In genomic region chr7:50528266-50529092, GRCh38 we compare ENCODE assay signal across 1 cellular context.
TF ChIP-seq lines count a peak whose summit lies in the region.

No MANE protein-coding gene starts in this region.

TF ChIP-seq in HepG2, 621 proteins besides CTCF, POLR2A, EP300 and RAD21 (continued from another document and continues in another):
- TF ChIP-seq ARID5B (CRISPR knock-in tag; IDR thresholded peaks at IDR 0.05) (peak; percentile 57; the same call in 1 of the 2 replicates), SOX5 (CRISPR knock-in tag; IDR thresholded peaks at IDR 0.05; ENCODE audit: borderline replicate concordance) (peak; percentile 48; the same call in 1 of the 2 replicates), NR3C1 (CRISPR knock-in tag; IDR thresholded peaks at IDR 0.05) (no peak), ZNF75D (CRISPR knock-in tag; IDR thresholded peaks at IDR 0.05; ENCODE audit: borderline replicate concordance) (no peak), POLR2G (IDR thresholded peaks at IDR 0.05; ENCODE audit: low read depth, low read length) (no peak), ZNF766 (CRISPR knock-in tag; IDR thresholded peaks at IDR 0.05; ENCODE audit: borderline replicate concordance) (no peak), NCOA1 (CRISPR knock-in tag; IDR thresholded peaks at IDR 0.05) (no peak), FOXP1 (IDR thresholded peaks at IDR 0.05) (no peak), FOXP1 (CRISPR knock-in tag; IDR thresholded peaks at IDR 0.05) (0 out of 2 replicates have a peak, but pooled peaks have one; percentile 27), HOXD1 (CRISPR knock-in tag; IDR thresholded peaks at IDR 0.05) (no peak), ZFX (CRISPR knock-in tag; IDR thresholded peaks at IDR 0.05; ENCODE audit: low read depth) (peak; percentile 39; the same call in 1 of the 2 replicates), ZFAT (CRISPR knock-in tag; conservative IDR thresholded peaks at IDR 0.05) (no peak), FOXJ3 (CRISPR knock-in tag; IDR thresholded peaks at IDR 0.05; ENCODE audit: borderline replicate concordance) (peak; percentile 28; the same call in 1 of the 2 replicates), HNRNPH1 (optimal IDR thresholded peaks at IDR 0.05; ENCODE audit: low read depth, low read length) (no peak), TEAD3 (CRISPR knock-in tag; optimal IDR thresholded peaks at IDR 0.05; ENCODE audit: borderline replicate concordance) (peak; percentile 3), ZNF773 (CRISPR knock-in tag; IDR thresholded peaks at IDR 0.05; ENCODE audit: borderline replicate concordance) (no peak), ASH2L (IDR thresholded peaks at IDR 0.05; ENCODE audit: insufficient read length, low read depth, low read length) (peak; percentile 68), ZNF704 (CRISPR knock-in tag; IDR thresholded peaks at IDR 0.05; ENCODE audit: borderline replicate concordance) (no peak), CEBPZ (IDR thresholded peaks at IDR 0.05; ENCODE audit: low read length) (no peak), ZNF597 (CRISPR knock-in tag; IDR thresholded peaks at IDR 0.05) (no peak), HNRNPK (IDR thresholded peaks at IDR 0.05; ENCODE audit: low read depth, low read length, poor library complexity, severe bottlenecking) (no peak), ZFP91 (CRISPR knock-in tag; IDR thresholded peaks at IDR 0.05; ENCODE audit: borderline replicate concordance) (peak; percentile 39; the same call in 1 of the 2 replicates), ZNF232 (CRISPR knock-in tag; IDR thresholded peaks at IDR 0.05; ENCODE audit: borderline replicate concordance) (0 out of 2 replicates have a peak, but pooled peaks have one; percentile 2), ZNF501 (CRISPR knock-in tag; IDR thresholded peaks at IDR 0.05) (peak; percentile 43; the same call in 1 of the 2 replicates), ELF3 (CRISPR knock-in tag; IDR thresholded peaks at IDR 0.05) (0 out of 2 replicates have a peak, but pooled peaks have one; percentile 30)
- TF ChIP-seq, protein P1, sequence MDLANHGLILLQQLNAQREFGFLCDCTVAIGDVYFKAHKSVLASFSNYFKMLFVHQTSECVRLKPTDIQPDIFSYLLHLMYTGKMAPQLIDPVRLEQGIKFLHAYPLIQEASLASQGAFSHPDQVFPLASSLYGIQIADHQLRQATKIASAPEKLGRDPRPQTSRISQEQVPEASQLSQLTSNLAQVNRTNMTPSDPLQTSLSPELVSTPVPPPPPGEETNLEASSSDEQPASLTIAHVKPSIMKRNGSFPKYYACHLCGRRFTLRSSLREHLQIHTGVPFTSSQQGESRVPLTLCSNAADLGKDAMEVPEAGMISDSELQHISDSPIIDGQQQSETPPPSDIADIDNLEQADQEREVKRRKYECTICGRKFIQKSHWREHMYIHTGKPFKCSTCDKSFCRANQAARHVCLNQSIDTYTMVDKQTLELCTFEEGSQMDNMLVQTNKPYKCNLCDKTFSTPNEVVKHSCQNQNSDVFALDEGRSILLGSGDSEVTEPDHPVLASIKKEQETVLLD (CRISPR knock-in tag; IDR thresholded peaks at IDR 0.05; ENCODE audit: low read depth), result no peak
- TF ChIP-seq, protein P2, sequence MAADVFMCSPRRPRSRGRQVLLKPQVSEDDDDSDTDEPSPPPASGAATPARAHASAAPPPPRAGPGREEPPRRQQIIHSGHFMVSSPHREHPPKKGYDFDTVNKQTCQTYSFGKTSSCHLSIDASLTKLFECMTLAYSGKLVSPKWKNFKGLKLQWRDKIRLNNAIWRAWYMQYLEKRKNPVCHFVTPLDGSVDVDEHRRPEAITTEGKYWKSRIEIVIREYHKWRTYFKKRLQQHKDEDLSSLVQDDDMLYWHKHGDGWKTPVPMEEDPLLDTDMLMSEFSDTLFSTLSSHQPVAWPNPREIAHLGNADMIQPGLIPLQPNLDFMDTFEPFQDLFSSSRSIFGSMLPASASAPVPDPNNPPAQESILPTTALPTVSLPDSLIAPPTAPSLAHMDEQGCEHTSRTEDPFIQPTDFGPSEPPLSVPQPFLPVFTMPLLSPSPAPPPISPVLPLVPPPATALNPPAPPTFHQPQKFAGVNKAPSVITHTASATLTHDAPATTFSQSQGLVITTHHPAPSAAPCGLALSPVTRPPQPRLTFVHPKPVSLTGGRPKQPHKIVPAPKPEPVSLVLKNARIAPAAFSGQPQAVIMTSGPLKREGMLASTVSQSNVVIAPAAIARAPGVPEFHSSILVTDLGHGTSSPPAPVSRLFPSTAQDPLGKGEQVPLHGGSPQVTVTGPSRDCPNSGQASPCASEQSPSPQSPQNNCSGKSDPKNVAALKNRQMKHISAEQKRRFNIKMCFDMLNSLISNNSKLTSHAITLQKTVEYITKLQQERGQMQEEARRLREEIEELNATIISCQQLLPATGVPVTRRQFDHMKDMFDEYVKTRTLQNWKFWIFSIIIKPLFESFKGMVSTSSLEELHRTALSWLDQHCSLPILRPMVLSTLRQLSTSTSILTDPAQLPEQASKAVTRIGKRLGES (CRISPR knock-in tag; IDR thresholded peaks at IDR 0.05; ENCODE audit: borderline replicate concordance), result no peak
- TF ChIP-seq, protein P3, sequence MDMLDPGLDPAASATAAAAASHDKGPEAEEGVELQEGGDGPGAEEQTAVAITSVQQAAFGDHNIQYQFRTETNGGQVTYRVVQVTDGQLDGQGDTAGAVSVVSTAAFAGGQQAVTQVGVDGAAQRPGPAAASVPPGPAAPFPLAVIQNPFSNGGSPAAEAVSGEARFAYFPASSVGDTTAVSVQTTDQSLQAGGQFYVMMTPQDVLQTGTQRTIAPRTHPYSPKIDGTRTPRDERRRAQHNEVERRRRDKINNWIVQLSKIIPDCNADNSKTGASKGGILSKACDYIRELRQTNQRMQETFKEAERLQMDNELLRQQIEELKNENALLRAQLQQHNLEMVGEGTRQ (IDR thresholded peaks at IDR 0.05; ENCODE audit: low read depth, low read length), result no peak
- TF ChIP-seq, protein P3 (CRISPR knock-in tag; IDR thresholded peaks at IDR 0.05; ENCODE audit: borderline replicate concordance), result no peak
- TF ChIP-seq, protein P4, sequence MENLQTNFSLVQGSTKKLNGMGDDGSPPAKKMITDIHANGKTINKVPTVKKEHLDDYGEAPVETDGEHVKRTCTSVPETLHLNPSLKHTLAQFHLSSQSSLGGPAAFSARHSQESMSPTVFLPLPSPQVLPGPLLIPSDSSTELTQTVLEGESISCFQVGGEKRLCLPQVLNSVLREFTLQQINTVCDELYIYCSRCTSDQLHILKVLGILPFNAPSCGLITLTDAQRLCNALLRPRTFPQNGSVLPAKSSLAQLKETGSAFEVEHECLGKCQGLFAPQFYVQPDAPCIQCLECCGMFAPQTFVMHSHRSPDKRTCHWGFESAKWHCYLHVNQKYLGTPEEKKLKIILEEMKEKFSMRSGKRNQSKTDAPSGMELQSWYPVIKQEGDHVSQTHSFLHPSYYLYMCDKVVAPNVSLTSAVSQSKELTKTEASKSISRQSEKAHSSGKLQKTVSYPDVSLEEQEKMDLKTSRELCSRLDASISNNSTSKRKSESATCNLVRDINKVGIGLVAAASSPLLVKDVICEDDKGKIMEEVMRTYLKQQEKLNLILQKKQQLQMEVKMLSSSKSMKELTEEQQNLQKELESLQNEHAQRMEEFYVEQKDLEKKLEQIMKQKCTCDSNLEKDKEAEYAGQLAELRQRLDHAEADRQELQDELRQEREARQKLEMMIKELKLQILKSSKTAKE (CRISPR knock-in tag; IDR thresholded peaks at IDR 0.05; ENCODE audit: borderline replicate concordance), result no peak
- TF ChIP-seq, protein P5, sequence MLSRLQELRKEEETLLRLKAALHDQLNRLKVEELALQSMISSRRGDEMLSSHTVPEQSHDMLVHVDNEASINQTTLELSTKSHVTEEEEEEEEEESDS (CRISPR knock-in tag; IDR thresholded peaks at IDR 0.05; ENCODE audit: borderline replicate concordance), result no peak
- TF ChIP-seq, protein P6, sequence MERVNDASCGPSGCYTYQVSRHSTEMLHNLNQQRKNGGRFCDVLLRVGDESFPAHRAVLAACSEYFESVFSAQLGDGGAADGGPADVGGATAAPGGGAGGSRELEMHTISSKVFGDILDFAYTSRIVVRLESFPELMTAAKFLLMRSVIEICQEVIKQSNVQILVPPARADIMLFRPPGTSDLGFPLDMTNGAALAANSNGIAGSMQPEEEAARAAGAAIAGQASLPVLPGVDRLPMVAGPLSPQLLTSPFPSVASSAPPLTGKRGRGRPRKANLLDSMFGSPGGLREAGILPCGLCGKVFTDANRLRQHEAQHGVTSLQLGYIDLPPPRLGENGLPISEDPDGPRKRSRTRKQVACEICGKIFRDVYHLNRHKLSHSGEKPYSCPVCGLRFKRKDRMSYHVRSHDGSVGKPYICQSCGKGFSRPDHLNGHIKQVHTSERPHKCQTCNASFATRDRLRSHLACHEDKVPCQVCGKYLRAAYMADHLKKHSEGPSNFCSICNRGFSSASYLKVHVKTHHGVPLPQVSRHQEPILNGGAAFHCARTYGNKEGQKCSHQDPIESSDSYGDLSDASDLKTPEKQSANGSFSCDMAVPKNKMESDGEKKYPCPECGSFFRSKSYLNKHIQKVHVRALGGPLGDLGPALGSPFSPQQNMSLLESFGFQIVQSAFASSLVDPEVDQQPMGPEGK (CRISPR knock-in tag; IDR thresholded peaks at IDR 0.05), result peak; percentile 77
